ENCODE assay signal across 8 cellular contexts in the genomic region with DNA sequence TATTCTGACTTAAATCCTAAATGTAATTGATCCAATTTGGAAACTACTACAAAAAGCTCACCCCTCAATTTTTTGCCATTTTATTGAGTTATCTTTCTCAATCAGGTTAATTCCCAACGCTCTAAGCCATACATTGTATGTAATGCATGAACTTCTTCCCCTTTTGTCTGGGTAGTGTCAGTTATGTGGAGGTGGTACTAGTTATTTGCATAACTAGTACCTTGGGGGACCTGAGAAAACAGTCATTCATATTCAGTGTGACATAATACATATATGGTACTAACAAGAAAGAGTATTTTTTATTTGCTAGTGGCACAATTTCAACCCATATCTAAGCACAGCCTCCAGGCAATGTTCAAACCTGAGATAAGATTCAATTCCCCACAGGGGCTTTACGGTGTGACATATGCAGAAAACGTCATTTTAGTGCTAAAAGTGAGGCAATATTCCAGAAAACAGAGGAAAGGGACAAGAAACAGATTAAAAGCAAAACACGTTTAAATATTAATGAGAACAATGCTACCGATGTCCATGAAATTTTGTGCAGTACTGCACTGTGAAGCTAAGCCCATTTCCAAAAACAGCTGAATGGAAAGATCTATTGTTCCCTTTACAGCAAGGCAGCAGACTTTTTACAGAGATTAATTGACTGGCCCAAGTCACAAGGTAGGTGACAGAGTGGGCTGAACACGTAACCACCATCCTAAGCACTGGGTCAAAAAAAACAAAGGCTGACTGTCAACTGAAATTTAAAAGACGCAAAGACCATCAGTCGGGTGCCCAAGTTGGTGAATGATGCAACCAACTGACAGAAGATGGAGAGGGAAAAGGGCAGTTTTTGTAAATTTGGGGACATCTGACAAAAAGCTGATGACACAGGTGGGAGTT. TPM values are rescaled to one million over a fixed set of nuclear protein-coding genes. Genes with fewer than 3 reads are reported as not detected.
DNase-seq lines count a peak whose midpoint lies in the region; FAIRE-seq and TF ChIP-seq lines count a peak whose summit lies in the region.
"Had no signal": no experiment of that assay in that cellular context is flagged by ENCODE, and none has a peak within 500 bp of the region (broad histone marks: within the 10 kb centered on the region; RNA-seq: fewer than 3 reads in every experiment).

No MANE protein-coding gene starts in this region.

- no peaks in the 10 kb centered on the region for H3K27me3 ChIP-seq in NT2/D1 (ENCODE audit: insufficient read depth, insufficient read length)
- H3K27me3 ChIP-seq in osteoblast (ENCODE audit: insufficient read depth, low read length) = no peaks in the 10 kb centered on the region
- H3K27me3 ChIP-seq: Peyer's patch had no signal

- peak overlapping the region; percentile 86 for H3K4me2 ChIP-seq in osteoblast (ENCODE audit: insufficient read depth, low read length)

- H3K27ac ChIP-seq in coronary artery = no peak overlapping the region
- no peak overlapping the region for H3K27ac ChIP-seq in osteoblast (ENCODE audit: low read depth, low read length)

- no peak overlapping the region for H2AFZ ChIP-seq in osteoblast (ENCODE audit: low read length)

- H3K4me3 ChIP-seq in NT2/D1 (ENCODE audit: insufficient read length, low read depth) (peak overlapping the region; percentile 80), coronary artery (peak overlapping the region; percentile 97), osteoblast (ENCODE audit: insufficient read depth, low read length) (peak overlapping the region; percentile 84)

- peaks cover 14% of the 10 kb centered on the region for H3K79me2 ChIP-seq in osteoblast (ENCODE audit: insufficient read depth, low read length)

- no peaks in the 10 kb centered on the region for H3K4me1 ChIP-seq in NT2/D1 (ENCODE audit: insufficient read depth, insufficient read length)
- no peaks in the 10 kb centered on the region for H3K4me1 ChIP-seq in osteoblast (ENCODE audit: insufficient read depth, low read length)

- no peak for TF ChIP-seq CTCF in coronary artery (IDR thresholded peaks at IDR 0.05)
- TF ChIP-seq CTCF in osteoblast (IDR thresholded peaks at IDR 0.05; ENCODE audit: extremely low read depth, low read depth, low read length) = no peak

- peaks cover 25% of the 10 kb centered on the region for H3K36me3 ChIP-seq in NT2/D1 (ENCODE audit: insufficient read depth, insufficient read length, low read length)
- peaks cover 13% of the 10 kb centered on the region for H3K36me3 ChIP-seq in osteoblast (ENCODE audit: insufficient read depth, low read length)

- no peaks in the 10 kb centered on the region for H3K9me3 ChIP-seq in NT2/D1 (ENCODE audit: insufficient read depth, low read length)
- no peaks in the 10 kb centered on the region for H3K9me3 ChIP-seq in osteoblast (ENCODE audit: low read depth, low read length)
- H3K9me3 ChIP-seq: Peyer's patch had no signal

- H3K9ac ChIP-seq in NT2/D1 (ENCODE audit: insufficient read length, low read depth) = peak overlapping the region; percentile 90

- DNase-seq in GM19239 (ENCODE audit: insufficient read length, low spot score) (no peak), NT2/D1 (ENCODE audit: low read depth, low spot score) (no peak), coronary artery (ENCODE audit: low spot score) (no peak), osteoblast (ENCODE audit: insufficient read length, low spot score, missing footprints) (no peak), RCC 7860 (ENCODE audit: low spot score) (no peak), NCI-H510A treated with DMSO at 0.1 percent for 48 hours (lab: John Stamatoyannopoulos, UW) (no peak), NCI-H510A (lab: John Stamatoyannopoulos, UW) (no peak)

- H4K20me1 ChIP-seq in osteoblast (ENCODE audit: insufficient read depth, low read length) = no peaks in the 10 kb centered on the region

- peak; percentile 64 for FAIRE-seq in GM19239 (lab: Jason Lieb, UNC)
- FAIRE-seq in RCC 7860 (lab: Jason Lieb, UNC) = no peak

RNA-seq across cellular contexts. Expression of gene HLCS, which starts 1.4 kb away (rescaled TPM):
- 51.9 and 59.7 TPM in 2 replicates for total RNA-seq in osteoblast

RNA-seq across cellular contexts. Expression of gene RIPPLY3, which starts 41.4 kb away (rescaled TPM):
- total RNA-seq in osteoblast = not detected in 2 replicates
